Comparison of ENCODE assay signal across 9 cellular contexts in genomic region chr12:122413516-122414404, GRCh38. TPM values are rescaled to one million over a fixed set of nuclear protein-coding genes. Genes with fewer than 3 reads are reported as not detected.
DNase-seq lines count a peak whose midpoint lies in the region; ATAC-seq and TF ChIP-seq lines count a peak whose summit lies in the region.
"Had no signal": no experiment of that assay in that cellular context is flagged by ENCODE, and none has a peak within 500 bp of the region (broad histone marks: within the 10 kb centered on the region; RNA-seq: fewer than 3 reads in every experiment).

No MANE protein-coding gene starts in this region.

- H3K27me3 Mint-ChIP-seq in T-helper 2 cell treated with Interferon-gamma antibody and Interleukin-4, amounts not matched to agents 5 μg/mL and 100 μg/mL, for 36 hours (ENCODE audit: low read depth), result no peaks in the 10 kb centered on the region
- no peaks in the 10 kb centered on the region for H3K27me3 Mint-ChIP-seq in endothelial cell (ENCODE audit: unreplicated experiment)

- TF ChIP-seq POLR2A in spleen (IDR thresholded peaks at IDR 0.05), result no peak

- no peak for DNase-seq in T-helper 2 cell treated with Interferon-gamma antibody and Interleukin-4, amounts not matched to agents 5 μg/mL and 100 μg/mL, for 36 hours (ENCODE audit: low spot score)
- DNase-seq in T-helper 2 cell (no peak), NCI-H524 (lab: John Stamatoyannopoulos, UW) (peak; percentile 33 to 57), endothelial cell (ENCODE audit: low spot score) (no peak), spleen (no peak), SJCRH30 (no peak), NCI-H1930 (lab: John Stamatoyannopoulos, UW) (no peak)

- no peaks in the 10 kb centered on the region for H3K9me3 Mint-ChIP-seq in T-helper 2 cell treated with Interferon-gamma antibody and Interleukin-4, amounts not matched to agents 5 μg/mL and 100 μg/mL, for 36 hours
- H3K9me3 Mint-ChIP-seq in endothelial cell (ENCODE audit: unreplicated experiment), result no peaks in the 10 kb centered on the region

- H3K36me3 Mint-ChIP-seq in T-helper 2 cell treated with Interferon-gamma antibody and Interleukin-4, amounts not matched to agents 5 μg/mL and 100 μg/mL, for 36 hours (ENCODE audit: low read depth), result peaks cover 19% of the 10 kb centered on the region
- H3K36me3 Mint-ChIP-seq in endothelial cell (ENCODE audit: low read depth, unreplicated experiment), result peaks cover 4% of the 10 kb centered on the region

- H3K9me3 ChIP-seq in spleen, result no peaks in the 10 kb centered on the region
- no peaks in the 10 kb centered on the region for H3K9me3 ChIP-seq in SJCRH30 (replicated peaks)

- TF ChIP-seq CTCF in endothelial cell (IDR thresholded peaks at IDR 0.05; ENCODE audit: unreplicated experiment), result no peak
- TF ChIP-seq CTCF in spleen (IDR thresholded peaks at IDR 0.05 in 8 of 11, conservative IDR thresholded peaks at IDR 0.05 in 3 of 11), result no peak

- intact Hi-C loops in spleen (cut with DNase I; ENCODE audit: low total_unique reads), result no loop called here

- H3K4me1 ChIP-seq in spleen (peaks cover 17 to 80% (median 33%) of the 10 kb centered on the region in 6 donors), SJCRH30 (no peaks in the 10 kb centered on the region)

- peak overlapping the region; percentile 92 for H3K27ac Mint-ChIP-seq in T-helper 2 cell treated with Interferon-gamma antibody and Interleukin-4, amounts not matched to agents 5 μg/mL and 100 μg/mL, for 36 hours
- peak overlapping the region; percentile 13 for H3K27ac Mint-ChIP-seq in endothelial cell (ENCODE audit: unreplicated experiment)

- H3K27me3 ChIP-seq in spleen (replicated peaks in 1 of 7), result no peaks in the 10 kb centered on the region
- H3K27me3 ChIP-seq in SJCRH30, result no peaks in the 10 kb centered on the region
- H3K27me3 ChIP-seq: SJSA1 had no signal

- H3K36me3 ChIP-seq in spleen (peaks cover 0 to 9% (median 0%) of the 10 kb centered on the region in 6 donors), SJCRH30 (peaks cover 7% of the 10 kb centered on the region; the same call in 1 of the 2 replicates)

- peaks cover 28% of the 10 kb centered on the region for H3K4me1 Mint-ChIP-seq in T-helper 2 cell treated with Interferon-gamma antibody and Interleukin-4, amounts not matched to agents 5 μg/mL and 100 μg/mL, for 36 hours (ENCODE audit: low read depth)
- peaks cover 14% of the 10 kb centered on the region for H3K4me1 Mint-ChIP-seq in endothelial cell (ENCODE audit: unreplicated experiment)

- WGBS in spleen, 5 donors, result 66 to 89% (median 82%) methylated on average over 5 of the region's 5 CpGs

- no peak overlapping the region for H3K4me3 ChIP-seq in spleen
- no peak overlapping the region for H3K4me3 ChIP-seq in SJCRH30
- H3K4me3 ChIP-seq: SJSA1 had no signal

- H3K27ac ChIP-seq in spleen (peak overlapping the region; percentile 1 to 77 (median 57)), SJCRH30 (no peak overlapping the region)
- H3K27ac ChIP-seq: SJSA1 had no signal

- H3K4me3 Mint-ChIP-seq in T-helper 2 cell treated with Interferon-gamma antibody and Interleukin-4, amounts not matched to agents 5 μg/mL and 100 μg/mL, for 36 hours, result peak overlapping the region; percentile 76
- H3K4me3 Mint-ChIP-seq in endothelial cell (ENCODE audit: unreplicated experiment), result no peak overlapping the region

- no peak for ATAC-seq in GM21825 (IDR thresholded peaks at IDR 0.05; ENCODE audit: unreplicated experiment)

RNA-seq across cellular contexts. Expression of gene CLIP1, which starts 8.7 kb away (rescaled TPM):
- total RNA-seq in endothelial cell (ENCODE audit: unreplicated experiment) (57.7 TPM), spleen (10 to 100 TPM; 54.7 to 80.2 (median 60.4) TPM)
- 10 to 100 TPM in 1 of 3 donors, 1 to 10 TPM in 2; 7.8 to 13.1 (median 9.7) TPM for polyA plus RNA-seq in spleen
- total RNA-seq in SJCRH30 (2014; rRNA removed; shearing (Covaris generic)), result 17.2 and 18.0 TPM in 2 replicates

Comparison
In these comparisons a context has a peak if more than half of its experiments do, and no peak if none do; other contexts are left out.
1. DNase-seq: peak in NCI-H524 (2 of 2); none in T-helper 2 cell treated with Interferon-gamma antibody and Interleukin-4, amounts not matched to agents 5 μg/mL and 100 μg/mL, for 36 hours (single experiment), T-helper 2 cell (0 of 5), endothelial cell (single experiment), spleen (single experiment), SJCRH30 (0 of 2) and NCI-H1930 (0 of 2).